In genomic region chr3:18343809-18344208, GRCh38 we compare ENCODE assay signal across 23 cellular contexts.
"Had no signal": no experiment of that assay in that cellular context is flagged by ENCODE, and none has a peak within 500 bp of the region (broad histone marks: within the 10 kb centered on the region; RNA-seq: fewer than 3 reads in every experiment).

No MANE protein-coding gene starts in this region.

- H3K27ac Mint-ChIP-seq: activated CD8-positive, alpha-beta T cell treated with anti-CD3 and anti-CD28 coated beads, Interleukin-2, amount 10 ng/mL, durations not matched to agents 7 days and 5 days; activated naive CD4-positive, alpha-beta T cell treated with anti-CD3 and anti-CD28 coated beads for 36 hours; activated naive CD8-positive, alpha-beta T cell; T-helper 1 cell treated with Interleukin-12 subunit alpha and Interleukin-12 subunit beta and Interleukin-4 antibody, amounts not matched to agents 30 μg/mL and 1 μg/mL, for 36 hours had no signal

- H3K36me3 ChIP-seq: brain microvascular endothelial cell had no signal

- H3K27ac ChIP-seq: brain microvascular endothelial cell, cardiac muscle cell had no signal

- H3K4me3 Mint-ChIP-seq: activated CD8-positive, alpha-beta T cell treated with anti-CD3 and anti-CD28 coated beads, Interleukin-2, amount 10 ng/mL, durations not matched to agents 7 days and 5 days; activated naive CD4-positive, alpha-beta T cell treated with anti-CD3 and anti-CD28 coated beads for 36 hours; activated naive CD8-positive, alpha-beta T cell; activated T-cell treated with anti-CD3 and anti-CD28 coated beads, Interleukin-2, amount 50 U/mL, for 24 hours; T-helper 1 cell treated with Interleukin-12 subunit alpha and Interleukin-12 subunit beta and Interleukin-4 antibody, amounts not matched to agents 30 μg/mL and 1 μg/mL, for 36 hours had no signal

- H3K9me3 Mint-ChIP-seq: activated naive CD4-positive, alpha-beta T cell treated with anti-CD3 and anti-CD28 coated beads for 36 hours; activated T-cell treated with anti-CD3 and anti-CD28 coated beads, Interleukin-2, amount 50 U/mL, for 24 hours; T-helper 1 cell treated with Interleukin-12 subunit alpha and Interleukin-12 subunit beta and Interleukin-4 antibody, amounts not matched to agents 30 μg/mL and 1 μg/mL, for 36 hours had no signal

- H3K4me3 ChIP-seq: cardiac muscle cell had no signal

- H3K27me3 Mint-ChIP-seq: activated T-cell treated with anti-CD3 and anti-CD28 coated beads, Interleukin-2, amount 50 U/mL, for 24 hours had no signal

- H3K27me3 ChIP-seq: brain microvascular endothelial cell, cardiac muscle cell had no signal

- FAIRE-seq: RCC 7860 had no signal

- ATAC-seq: activated CD8-positive, alpha-beta T cell treated with anti-CD3 and anti-CD28 coated beads, Interleukin-2, amount 10 ng/mL, durations not matched to agents 7 days and 5 days; PC-3 had no signal

- DNase-seq: activated CD4-positive, alpha-beta T cell treated with anti-CD3 and anti-CD28 coated beads for 48 hours; activated CD4-positive, alpha-beta T cell treated with anti-CD3 and anti-CD28 coated beads, Interleukin-2, amount 50 U/mL, for 4 hours; activated CD4-positive, CD25-positive, alpha-beta regulatory T cell treated with anti-CD3 and anti-CD28 coated beads, Interleukin-2, amount 50 U/mL, for 72 hours; activated CD8-positive, alpha-beta memory T cell treated with anti-CD3 and anti-CD28 coated beads, Interleukin-2, amount 50 U/mL, for 48 hours; activated CD8-positive, alpha-beta T cell treated with anti-CD3 and anti-CD28 coated beads, Interleukin-2, amount 10 ng/mL, durations not matched to agents 7 days and 5 days; activated gamma-delta T cell; activated naive CD4-positive, alpha-beta T cell treated with anti-CD3 and anti-CD28 coated beads for 36 hours; activated T-cell treated with anti-CD3 and anti-CD28 coated beads, Interleukin-2, amount 50 U/mL, for 24 hours; amygdala; brain microvascular endothelial cell; KG1; NCI-H1048; NCI-H146; NCI-H187 treated with DMSO at 0.1 percent for 48 hours; NCI-H2081 treated with DMSO at 0.1 percent for 48 hours; NCI-H446; NCI-H524; PC-3; SHP77 treated with DMSO at 0.1 percent for 48 hours had no signal
